In genomic region chr22:21492271-21492670, GRCh38 we compare ENCODE assay signal across 3 cellular contexts. TPM values are rescaled to one million over a fixed set of nuclear protein-coding genes. Genes with fewer than 3 reads are reported as not detected.
"Had no signal": no experiment of that assay in that cellular context is flagged by ENCODE, and none has a peak within 500 bp of the region (broad histone marks: within the 10 kb centered on the region; RNA-seq: fewer than 3 reads in every experiment).

No MANE protein-coding gene starts in this region.

RNA-seq across cellular contexts. Expression of gene RIMBP3C, which starts 59.0 kb away (rescaled TPM):
- total RNA-seq: esophagus squamous epithelium, myocyte had no signal
- polyA plus RNA-seq: hepatocyte had no signal
